ENCODE assay signal across 7 cellular contexts in the genomic region with DNA sequence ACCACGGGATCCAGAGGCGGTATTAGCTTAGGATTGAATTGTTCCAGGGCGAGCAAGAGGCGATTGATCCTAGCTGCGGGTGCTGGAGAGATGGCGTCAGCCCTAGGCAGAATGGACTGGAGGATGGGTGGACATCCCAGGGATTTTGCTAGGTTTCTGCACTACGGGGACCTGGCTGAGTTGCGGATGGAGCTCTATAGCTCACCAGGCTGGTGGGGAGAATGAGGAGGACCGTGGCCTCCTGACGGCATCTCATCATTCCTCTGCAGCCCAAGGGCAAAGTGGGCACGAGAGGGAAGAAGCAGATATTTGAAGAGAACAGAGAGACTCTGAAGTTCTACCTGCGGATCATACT. TPM values are rescaled to one million over a fixed set of nuclear protein-coding genes. Genes with fewer than 3 reads are reported as not detected.
DNase-seq lines count a peak whose midpoint lies in the region; ATAC-seq and TF ChIP-seq lines count a peak whose summit lies in the region.

No MANE protein-coding gene starts in this region.

- H3K4me3 Mint-ChIP-seq in activated naive CD8-positive, alpha-beta T cell treated with anti-CD3 and anti-CD28 coated beads for 36 hours: peak overlapping the region; percentile 94

- H3K9ac ChIP-seq in HUES48 (ENCODE audit: low read depth, low read length) (peak overlapping the region; percentile 71), iPS-20b (ENCODE audit: low read depth, low read length) (peak overlapping the region; percentile 78; the same call in 1 of the 2 replicates)

- peaks cover 41% of the 10 kb centered on the region for H3K36me3 ChIP-seq in HUES48 (ENCODE audit: control insufficient read depth, insufficient read depth, low read length)
- H3K36me3 ChIP-seq in iPS-20b (ENCODE audit: insufficient read depth, low read depth, low read length): peaks cover 41% of the 10 kb centered on the region
- H3K36me3 ChIP-seq in stomach: peaks cover 28 to 53% (median 46%) of the 10 kb centered on the region in 4 donors

- no peak for ATAC-seq in HG02610 (IDR thresholded peaks at IDR 0.05; ENCODE audit: unreplicated experiment)
- ATAC-seq in GM18520 (IDR thresholded peaks at IDR 0.05; ENCODE audit: unreplicated experiment): no peak

- H3K9me3 ChIP-seq in HUES48 (ENCODE audit: control insufficient read depth, insufficient read depth, low read length): no peaks in the 10 kb centered on the region
- H3K9me3 ChIP-seq in iPS-20b (ENCODE audit: insufficient read depth, low read depth, low read length): no peaks in the 10 kb centered on the region
- no peaks in the 10 kb centered on the region for H3K9me3 ChIP-seq in stomach

- H3K27me3 ChIP-seq in HUES48 (ENCODE audit: control insufficient read depth, insufficient read depth, low read length) (no peaks in the 10 kb centered on the region), iPS-20b (ENCODE audit: insufficient read depth, low read length) (0 out of 2 replicates have a peak, but pooled peaks cover 5% of the 10 kb centered on the region), stomach (no peaks in the 10 kb centered on the region)

- WGBS in stomach, 5 donors: 9 to 18% (median 11%) methylated on average over 12 of the region's 12 CpGs

- no peak for DNase-seq in activated naive CD8-positive, alpha-beta T cell treated with anti-CD3 and anti-CD28 coated beads for 36 hours
- DNase-seq in stomach: no peak
- no peak for DNase-seq in NCI-H2107 (lab: John Stamatoyannopoulos, UW)

- H3K4me3 ChIP-seq in HUES48 (ENCODE audit: low read depth, low read length) (peak overlapping the region; percentile 92), iPS-20b (ENCODE audit: low read length) (peak overlapping the region; percentile 82), stomach (peak overlapping the region; percentile 92 to 100 (median 99))

- H3K27ac Mint-ChIP-seq in activated naive CD8-positive, alpha-beta T cell treated with anti-CD3 and anti-CD28 coated beads for 36 hours: peak overlapping the region; percentile 92

- no peak for TF ChIP-seq CTCF in stomach (IDR thresholded peaks at IDR 0.05)

- H3K9me3 Mint-ChIP-seq in activated naive CD8-positive, alpha-beta T cell treated with anti-CD3 and anti-CD28 coated beads for 36 hours: no peaks in the 10 kb centered on the region

- no peaks in the 10 kb centered on the region for H3K27me3 Mint-ChIP-seq in activated naive CD8-positive, alpha-beta T cell treated with anti-CD3 and anti-CD28 coated beads for 36 hours

- intact Hi-C loops in stomach (cut with DNase I; ENCODE audit: low total_unique reads): no loop called here

- H3K4me1 ChIP-seq in HUES48 (ENCODE audit: control insufficient read depth, insufficient read depth, low read length) (peaks cover 4% of the 10 kb centered on the region; the same call in 1 of the 2 replicates), iPS-20b (ENCODE audit: insufficient read depth, low read length) (no peaks in the 10 kb centered on the region; the same call in 1 of the 2 replicates), stomach (peaks cover 9 to 55% (median 38%) of the 10 kb centered on the region in 4 donors)

- no peak for TF ChIP-seq POLR2A in stomach (IDR thresholded peaks at IDR 0.05)

- peaks cover 16% of the 10 kb centered on the region for H3K36me3 Mint-ChIP-seq in activated naive CD8-positive, alpha-beta T cell treated with anti-CD3 and anti-CD28 coated beads for 36 hours

- peak overlapping the region; percentile 71 for H3K27ac ChIP-seq in HUES48 (ENCODE audit: low read depth, low read length)
- peak overlapping the region; percentile 12 for H3K27ac ChIP-seq in iPS-20b (ENCODE audit: low read length)
- peak overlapping the region; percentile 74 to 87 (median 86) for H3K27ac ChIP-seq in stomach

- TF ChIP-seq EP300 in stomach (IDR thresholded peaks at IDR 0.05): no peak

- peaks cover 27% of the 10 kb centered on the region for H3K4me1 Mint-ChIP-seq in activated naive CD8-positive, alpha-beta T cell treated with anti-CD3 and anti-CD28 coated beads for 36 hours

RNA-seq across cellular contexts. Expression of a gene that starts 0.6 kb away (rescaled TPM):
- total RNA-seq in activated naive CD8-positive, alpha-beta T cell treated with anti-CD3 and anti-CD28 coated beads for 36 hours: 10 to 100 TPM; 46.5 to 48.6 TPM
- total RNA-seq in stomach: 100 to 1,000 TPM in 1 of 5 donors, 10 to 100 TPM in 3, 1 to 10 TPM in 1; 8.7 to 126 (median 46.4) TPM
- 100 to 1,000 TPM in 1 of 3 donors, 10 to 100 TPM in 2; 39.6 to 141 (median 89.2) TPM for polyA plus RNA-seq in stomach

RNA-seq across cellular contexts. Expression of a gene that starts 19.7 kb away (rescaled TPM):
- total RNA-seq in activated naive CD8-positive, alpha-beta T cell treated with anti-CD3 and anti-CD28 coated beads for 36 hours: 10 to 100 TPM; 76.4 to 79.9 TPM
- 100 to 1,000 TPM in 1 of 5 donors, 10 to 100 TPM in 3, 1 to 10 TPM in 1; 6.1 to 101 (median 25.9) TPM for total RNA-seq in stomach
- 10 to 100 TPM; 12.8 to 19.2 (median 15.7) TPM for polyA plus RNA-seq in stomach

RNA-seq across cellular contexts. Expression of a gene that starts 21.2 kb away (rescaled TPM):
- 1 to 10 TPM; 5.8 to 6.1 TPM for total RNA-seq in activated naive CD8-positive, alpha-beta T cell treated with anti-CD3 and anti-CD28 coated beads for 36 hours
- 1 to 10 TPM in 2 of 5 donors, under 1 TPM in 2, not detected in 1; 0.89 to 5.3 (median 2.6) TPM for total RNA-seq in stomach
- polyA plus RNA-seq in stomach: under 1 TPM; 0.19 to 0.43 (median 0.31) TPM

RNA-seq across cellular contexts. Expression of a gene that starts 28.6 kb away (rescaled TPM):
- total RNA-seq in activated naive CD8-positive, alpha-beta T cell treated with anti-CD3 and anti-CD28 coated beads for 36 hours: 1 to 10 TPM; 4.3 to 4.5 TPM
- total RNA-seq in stomach: 100 to 1,000 TPM in 2 of 5 donors, 10 to 100 TPM in 3; 11.6 to 133 (median 57.2) TPM
- polyA plus RNA-seq in stomach: 10 to 100 TPM; 20.4 to 44.6 (median 37.1) TPM

RNA-seq across cellular contexts. Expression of a gene that starts 35.6 kb away (rescaled TPM):
- total RNA-seq in activated naive CD8-positive, alpha-beta T cell treated with anti-CD3 and anti-CD28 coated beads for 36 hours: 100 to 1,000 TPM; 130 to 136 TPM
- 100 to 1,000 TPM in 2 of 5 donors, 10 to 100 TPM in 3; 36.8 to 304 (median 89.7) TPM for total RNA-seq in stomach
- 10 to 100 TPM; 32.8 to 44.3 (median 38.7) TPM for polyA plus RNA-seq in stomach

Comparison
In these comparisons a context has a peak if more than half of its experiments do, and no peak if none do; other contexts are left out.
1. H3K27ac ChIP-seq: peak in every context shown above with its lines; median percentile 86 in stomach; 71 in HUES48; 12 in iPS-20b.